ENCODE assay signal across 8 cellular contexts in genomic region chr19:19032420-19033175, GRCh38. TPM values are rescaled to one million over a fixed set of nuclear protein-coding genes. Genes with fewer than 3 reads are reported as not detected.
DNase-seq lines count a peak whose midpoint lies in the region; ATAC-seq and TF ChIP-seq lines count a peak whose summit lies in the region.

No MANE protein-coding gene starts in this region.

- H3K27ac ChIP-seq in epithelial cell of prostate = peak overlapping the region; percentile 86

- H3K4me3 ChIP-seq in mucosa of descending colon = peak overlapping the region; percentile 75

- no peaks in the 10 kb centered on the region for H3K36me3 ChIP-seq in mucosa of descending colon (ENCODE audit: low read depth)

- H3K9me3 ChIP-seq in mucosa of descending colon = no peaks in the 10 kb centered on the region

- ATAC-seq in HG03565 (IDR thresholded peaks at IDR 0.05; ENCODE audit: unreplicated experiment) (peak; percentile 37), mucosa of descending colon (no peak)

- TF ChIP-seq POLR2A in GM19099 (IDR thresholded peaks at IDR 0.05; ENCODE audit: extremely low read depth, insufficient read length, low read depth) = peak; percentile 33

- intact Hi-C loops in mucosa of descending colon (cut with DNase I, micrococcal nuclease) = no loop called here

- DNase-seq in AG08396 (ENCODE audit: low spot score) (peak; percentile 92), NOMO-1 treated with dmso at 0.1 percent for 144 hours (lab: John Stamatoyannopoulos, UW; ENCODE audit: unreplicated experiment) (peak; percentile 81), epithelial cell of prostate (ENCODE audit: low read depth, low spot score) (peak; percentile 46), mucosa of descending colon (peak; percentile 48 to 74 (median 71))
- peak; percentile 84 for DNase-seq in activated CD8-positive, alpha-beta memory T cell treated with anti-CD3 and anti-CD28 coated beads, Interleukin-2, amount 50 U/mL, for 4 hours
- DNase-seq in stimulated activated CD8-positive, alpha-beta memory T cell treated with anti-CD3 and anti-CD28 coated beads, Interleukin-2, amount 100 ng/mL, for 48 hours (ENCODE audit: low read depth in 2 of 2) = peak; percentile 79 to 85

- peaks cover 16% of the 10 kb centered on the region for H3K4me1 ChIP-seq in mucosa of descending colon (ENCODE audit: low read depth)

- TF ChIP-seq CTCF in mucosa of descending colon (IDR thresholded peaks at IDR 0.05) = no peak

RNA-seq across cellular contexts. Expression of gene SUGP2, which starts 0.7 kb away (rescaled TPM):
- total RNA-seq in mucosa of descending colon = 10 to 100 TPM; 65.4 to 93.4 (median 69.8) TPM

RNA-seq across cellular contexts. Expression of gene ARMC6, which starts 0.8 kb away (rescaled TPM):
- 10 to 100 TPM; 18.4 to 20.0 (median 19.3) TPM for total RNA-seq in mucosa of descending colon

RNA-seq across cellular contexts. Expression of gene SLC25A42, which starts 31.2 kb away (rescaled TPM):
- total RNA-seq in mucosa of descending colon = 10 to 100 TPM in 1 of 3 donors, 1 to 10 TPM in 2; 9.4 to 11.7 (median 9.8) TPM
